Comparison of ENCODE assay signal across 21 cellular contexts in genomic region chr16:11208916-11209665, GRCh38. TPM values are rescaled to one million over a fixed set of nuclear protein-coding genes. Genes with fewer than 3 reads are reported as not detected.
DNase-seq lines count a peak whose midpoint lies in the region; ATAC-seq, FAIRE-seq and TF ChIP-seq lines count a peak whose summit lies in the region.
"Had no signal": no experiment of that assay in that cellular context is flagged by ENCODE, and none has a peak within 500 bp of the region (broad histone marks: within the 10 kb centered on the region; RNA-seq: fewer than 3 reads in every experiment).

No MANE protein-coding gene starts in this region.

- no peak overlapping the region for H3K9ac ChIP-seq in BLaER1
- H3K9ac ChIP-seq in keratinocyte (ENCODE audit: control insufficient read depth, extremely low read depth, insufficient read depth, low read length): peak overlapping the region; percentile 31
- H3K9ac ChIP-seq: parathyroid adenoma had no signal

- H3K4me1 ChIP-seq in BLaER1 (peaks cover 64% of the 10 kb centered on the region), keratinocyte (ENCODE audit: control insufficient read depth, extremely low read depth, insufficient read depth, low read length) (peaks cover 36% of the 10 kb centered on the region), esophagus squamous epithelium (peaks cover 0 to 42% (median 23%) of the 10 kb centered on the region in 3 donors), esophagus muscularis mucosa (peaks cover 6 to 13% (median 11%) of the 10 kb centered on the region in 4 donors)
- H3K4me1 ChIP-seq: Caco-2, parathyroid adenoma, vagina had no signal

- peaks cover 14% of the 10 kb centered on the region for H3K9me3 ChIP-seq in BLaER1
- H3K9me3 ChIP-seq in keratinocyte (ENCODE audit: control insufficient read depth, low read depth, low read length): peaks cover 5% of the 10 kb centered on the region
- H3K9me3 ChIP-seq in esophagus squamous epithelium: peaks cover 0 to 5% (median 4%) of the 10 kb centered on the region in 3 donors
- peaks cover 0 to 12% (median 7%) of the 10 kb centered on the region in 4 donors for H3K9me3 ChIP-seq in esophagus muscularis mucosa
- H3K9me3 ChIP-seq: Caco-2, vagina had no signal

- no peaks in the 10 kb centered on the region for H3K79me2 ChIP-seq in keratinocyte (ENCODE audit: control insufficient read depth, insufficient read depth, low read length)
- H3K79me2 ChIP-seq: parathyroid adenoma had no signal

- H3K27me3 ChIP-seq in BLaER1 (no peaks in the 10 kb centered on the region), keratinocyte (ENCODE audit: control insufficient read depth, extremely low read depth, insufficient read depth, low read length) (no peaks in the 10 kb centered on the region), esophagus squamous epithelium (peaks cover 0 to 72% (median 0%) of the 10 kb centered on the region in 4 donors), esophagus muscularis mucosa (peaks cover 0 to 27% (median 0%) of the 10 kb centered on the region in 4 donors)
- H3K27me3 ChIP-seq: vagina had no signal

- 30 to 50% methylated on average over 9 of the region's 9 CpGs for WGBS in esophagus squamous epithelium, 2 donors
- WGBS in esophagus muscularis mucosa: 75% methylated on average over 9 of the region's 9 CpGs

- no peak for TF ChIP-seq CTCF in keratinocyte (optimal IDR thresholded peaks at IDR 0.05 in 1 of 3, IDR thresholded peaks at IDR 0.05 in 1 of 3, conservative IDR thresholded peaks at IDR 0.05 in 1 of 3; ENCODE audit: extremely low read depth in 1 of 3, insufficient read depth in 2 of 3, low read length in 3 of 3)
- TF ChIP-seq CTCF in esophagus squamous epithelium (IDR thresholded peaks at IDR 0.05): no peak
- no peak for TF ChIP-seq CTCF in esophagus muscularis mucosa (IDR thresholded peaks at IDR 0.05)

- intact Hi-C loops in esophagus squamous epithelium (cut with DNase I): no loop called here
- intact Hi-C loops in esophagus muscularis mucosa (cut with DNase I): no loop called here

- no peaks in the 10 kb centered on the region for H3K9me1 ChIP-seq in keratinocyte (ENCODE audit: control insufficient read depth, extremely low read depth, insufficient read depth, low read length)

- TF ChIP-seq EP300 in esophagus muscularis mucosa (IDR thresholded peaks at IDR 0.05): no peak

- peak; percentile 54 for DNase-seq in HPDE6-E6E7 (ENCODE audit: extremely low spot score)
- peak; percentile 49 for DNase-seq in SKM-1 (lab: John Stamatoyannopoulos, UW; ENCODE audit: unreplicated experiment)
- DNase-seq in keratinocyte (ENCODE audit: low read depth, low spot score): no peak
- DNase-seq in esophagus squamous epithelium (lab: John Stamatoyannopoulos, UW): no peak
- no peak for DNase-seq in esophagus muscularis mucosa (ENCODE audit: extremely low spot score)
- DNase-seq in erythroblast (lab: John Stamatoyannopoulos, UW): no peak
- DNase-seq: activated CD4-positive, CD25-positive, alpha-beta regulatory T cell treated with anti-CD3 and anti-CD28 coated beads, Interleukin-2, amount 50 U/mL, for 72 hours; activated CD8-positive, alpha-beta memory T cell treated with anti-CD3 and anti-CD28 coated beads, Interleukin-2, amount 50 U/mL, for 4 hours; activated naive CD4-positive, alpha-beta T cell treated with anti-CD3 and anti-CD28 coated beads, Interleukin-2, amount 50 U/mL, for 16 hours; Caco-2; GDM1; NCI-H2029 treated with DMSO at 0.1 percent for 48 hours; NCI-H510A treated with DMSO at 0.1 percent for 48 hours; PC-9; small intestine had no signal

- ATAC-seq in GM18907 (IDR thresholded peaks at IDR 0.05; ENCODE audit: unreplicated experiment): no peak
- ATAC-seq: HCT116, left lobe of liver had no signal

- H3K4me3 ChIP-seq in BLaER1: no peak overlapping the region
- no peak overlapping the region for H3K4me3 ChIP-seq in keratinocyte (ENCODE audit: control insufficient read depth in 2 of 3, extremely low read depth in 1 of 3, insufficient read depth in 2 of 3, low read depth in 1 of 3, low read length in 3 of 3)
- no peak overlapping the region for H3K4me3 ChIP-seq in esophagus squamous epithelium
- no peak overlapping the region for H3K4me3 ChIP-seq in esophagus muscularis mucosa
- H3K4me3 ChIP-seq: PC-9, vagina had no signal

- H3K4me2 ChIP-seq in BLaER1 (peak overlapping the region; percentile 60), keratinocyte (ENCODE audit: control insufficient read depth, extremely low read depth, insufficient read depth, low read depth, low read length) (peak overlapping the region; percentile 19)
- H3K4me2 ChIP-seq: PC-9 had no signal

- dilution Hi-C loops in keratinocyte (cut with MboI; ENCODE audit: extremely low pct_ligation_motif_present, low sequenced_read_pairs): loop anchor here (10.0 kb wide), 1 partner anchor 146 kb away; no protein-coding TSS in a partner anchor

- peak; percentile 72 for FAIRE-seq in keratinocyte (lab: Jason Lieb, UNC)
- FAIRE-seq: small intestine had no signal

- TF ChIP-seq POLR2A in esophagus squamous epithelium (IDR thresholded peaks at IDR 0.05): no peak
- TF ChIP-seq POLR2A in esophagus muscularis mucosa (IDR thresholded peaks at IDR 0.05; ENCODE audit: low read depth): no peak
- no peak for TF ChIP-seq POLR2A in erythroblast (IDR thresholded peaks at IDR 0.05; ENCODE audit: low read length)

- peak overlapping the region; percentile 33 for H2AFZ ChIP-seq in keratinocyte (ENCODE audit: control insufficient read depth, low read length)
- H2AFZ ChIP-seq: parathyroid adenoma, PC-9 had no signal

- H3K27ac ChIP-seq in BLaER1: 0 out of 2 replicates have a peak overlapping the region, but pooled peaks have one; percentile 38
- H3K27ac ChIP-seq in keratinocyte (ENCODE audit: control insufficient read depth, insufficient read depth, low read length): peak overlapping the region; percentile 55
- no peak overlapping the region for H3K27ac ChIP-seq in esophagus squamous epithelium
- H3K27ac ChIP-seq in esophagus muscularis mucosa (replicated peaks in 1 of 4): no peak overlapping the region
- H3K27ac ChIP-seq: parathyroid adenoma, PC-9, vagina had no signal

- H4K20me1 ChIP-seq in BLaER1 (no peaks in the 10 kb centered on the region), keratinocyte (ENCODE audit: control insufficient read depth, extremely low read depth, insufficient read depth, low read length) (no peaks in the 10 kb centered on the region)

- H3K36me3 ChIP-seq in BLaER1 (no peaks in the 10 kb centered on the region), keratinocyte (ENCODE audit: control insufficient read depth in 2 of 2, extremely low read depth in 1 of 2, insufficient read depth in 2 of 2, low read length in 2 of 2) (no peaks in the 10 kb centered on the region), esophagus squamous epithelium (no peaks in the 10 kb centered on the region), esophagus muscularis mucosa (no peaks in the 10 kb centered on the region)
- H3K36me3 ChIP-seq: vagina had no signal

RNA-seq across cellular contexts. Expression of gene SOCS1, which starts 46.9 kb away (rescaled TPM):
- 0.98 to 2.8 TPM (median 2.4 TPM) in 3 replicates for polyA plus RNA-seq in keratinocyte
- 0.80 TPM for polyA plus RNA-seq in keratinocyte (2011; ENCODE audit: low read depth)
- 0.79 and 1.2 TPM in 2 replicates for polyA plus RNA-seq in keratinocyte (2011; cell fraction: cytosol; rRNA removed)
- 2.0 and 2.9 TPM in 2 replicates for polyA plus RNA-seq in keratinocyte (2011; cell fraction: nucleus; rRNA removed)
- polyA plus RNA-seq in keratinocyte (2012; ENCODE audit: low replicate concordance): 3.1 and 3.8 TPM in 2 replicates
- 0.38 to 6.6 TPM (median 0.92 TPM) in 3 replicates for polyA minus RNA-seq in keratinocyte
- polyA minus RNA-seq in keratinocyte (2011; cell fraction: cytosol; rRNA and poly(A)+ RNA removed): 2.3 TPM
- 1.9 and 4.1 TPM in 2 replicates for polyA minus RNA-seq in keratinocyte (2011; cell fraction: nucleus; rRNA and poly(A)+ RNA removed)
- total RNA-seq in esophagus squamous epithelium (1 to 10 TPM in 3 of 4 donors, under 1 TPM in 1; 0.42 to 9.3 (median 3.7) TPM), esophagus muscularis mucosa (10 to 100 TPM in 1 of 4 donors, 1 to 10 TPM in 3; 3.8 to 11.1 (median 6.1) TPM)

Comparison
In these comparisons a context has a peak if more than half of its experiments do, and no peak if none do; other contexts are left out.
1. H3K27ac ChIP-seq: peak in BLaER1 (single experiment) and keratinocyte (single experiment); none in esophagus squamous epithelium (0 of 4) and esophagus muscularis mucosa (0 of 4).
2. DNase-seq: peak in HPDE6-E6E7 (single experiment) and SKM-1 (single experiment); none in keratinocyte (single experiment), esophagus squamous epithelium (single experiment), esophagus muscularis mucosa (single experiment) and erythroblast (0 of 2).